ENCODE assay signal across 18 cellular contexts in genomic region chr15:95262866-95263564, GRCh38.
DNase-seq lines count a peak whose midpoint lies in the region; FAIRE-seq and TF ChIP-seq lines count a peak whose summit lies in the region.
"Had no signal": no experiment of that assay in that cellular context is flagged by ENCODE, and none has a peak within 500 bp of the region (broad histone marks: within the 10 kb centered on the region; RNA-seq: fewer than 3 reads in every experiment).

No MANE protein-coding gene starts in this region.

- no peak overlapping the region for H3K4ac ChIP-seq in H9 (ENCODE audit: low read depth, low read length)

- no peak overlapping the region for H3K23ac ChIP-seq in H9 (ENCODE audit: insufficient read length, low read depth, low read length)

- H2BK15ac ChIP-seq in H9 (ENCODE audit: low read depth, low read length) = no peak overlapping the region

- no peak overlapping the region for H4K91ac ChIP-seq in H9 (ENCODE audit: insufficient read length, low read depth, low read length)

- no peak overlapping the region for H4K8ac ChIP-seq in H9 (replicated peaks; ENCODE audit: insufficient read length, low read depth, low read length)

- H2AK5ac ChIP-seq in H9 (ENCODE audit: insufficient read length, low read length) = no peak overlapping the region

- no peak overlapping the region for H3K18ac ChIP-seq in H9 (ENCODE audit: insufficient read length, low read depth, low read length)

- no peaks in the 10 kb centered on the region for H3K79me1 ChIP-seq in H9 (ENCODE audit: insufficient read depth, low read depth, low read length, poor library complexity, severe bottlenecking)

- no peak overlapping the region for H4K5ac ChIP-seq in H9 (ENCODE audit: insufficient read length, low read depth, low read length)

- H3K27ac ChIP-seq in astrocyte (ENCODE audit: low read depth, low read length) = peak overlapping the region; percentile 61
- H3K27ac ChIP-seq in tibial nerve = peak overlapping the region; percentile 57 to 87 (median 72)
- no peak overlapping the region for H3K27ac ChIP-seq in H9 (ENCODE audit: insufficient read length, low read depth, low read length)

- H3K27ac Mint-ChIP-seq in astrocyte (ENCODE audit: unreplicated experiment) (peak overlapping the region; percentile 84), H9 (no peak overlapping the region)
- H3K27ac Mint-ChIP-seq: activated T-cell treated with anti-CD3 and anti-CD28 coated beads, Interleukin-2, amount 50 U/mL, for 72 hours; CD4-positive, alpha-beta memory T cell; naive thymus-derived CD4-positive, alpha-beta T cell had no signal

- no peak overlapping the region for H2BK120ac ChIP-seq in H9 (ENCODE audit: low read depth, low read length, poor library complexity, severe bottlenecking)

- no peaks in the 10 kb centered on the region for H3K79me2 ChIP-seq in astrocyte (ENCODE audit: insufficient read depth, low read length)
- no peaks in the 10 kb centered on the region for H3K79me2 ChIP-seq in H9 (ENCODE audit: insufficient read depth, low read length)

- TF ChIP-seq EP300 in tibial nerve (IDR thresholded peaks at IDR 0.05) = peak in 1 of 2 donors; percentile 52

- H3K4me2 ChIP-seq in astrocyte (ENCODE audit: low read length) (peak overlapping the region; percentile 60), H9 (ENCODE audit: insufficient read depth, insufficient read length, low read length) (no peak overlapping the region)

- no peaks in the 10 kb centered on the region for H3K9me3 Mint-ChIP-seq in astrocyte (ENCODE audit: unreplicated experiment)
- H3K9me3 Mint-ChIP-seq in H9 = no peaks in the 10 kb centered on the region; a peak in 1 of 5 replicates
- H3K9me3 Mint-ChIP-seq: activated T-cell treated with anti-CD3 and anti-CD28 coated beads, Interleukin-2, amount 50 U/mL, for 72 hours; naive thymus-derived CD4-positive, alpha-beta T cell had no signal

- H2BK12ac ChIP-seq in H9 (ENCODE audit: insufficient read length, low read depth, low read length) = no peak overlapping the region

- H3K27me3 Mint-ChIP-seq in astrocyte (ENCODE audit: low read depth, unreplicated experiment) (no peaks in the 10 kb centered on the region), H9 (ENCODE audit: low read depth) (no peaks in the 10 kb centered on the region)

- no peak overlapping the region for H3K4me3 ChIP-seq in astrocyte (ENCODE audit: insufficient read depth, low read depth, low read length)
- no peak overlapping the region for H3K4me3 ChIP-seq in foreskin fibroblast (ENCODE audit: low read depth in 1 of 2, low read length in 2 of 2)
- H3K4me3 ChIP-seq in tibial nerve = no peak overlapping the region

- H2AFZ ChIP-seq in astrocyte (ENCODE audit: low read depth, low read length) (no peak overlapping the region), H9 (ENCODE audit: low read length) (no peak overlapping the region)

- H4K20me1 ChIP-seq in astrocyte (ENCODE audit: insufficient read depth, low read length) = no peaks in the 10 kb centered on the region
- no peaks in the 10 kb centered on the region for H4K20me1 ChIP-seq in H9 (ENCODE audit: control insufficient read depth, insufficient read depth, insufficient read length)

- H3K14ac ChIP-seq in H9 (ENCODE audit: insufficient read depth, low read length) = no peak overlapping the region

- no peak overlapping the region for H2BK5ac ChIP-seq in H9 (ENCODE audit: insufficient read length, low read length)

- no peak overlapping the region for H3K56ac ChIP-seq in H9 (ENCODE audit: insufficient read length, low read depth, low read length)

- no peak for TF ChIP-seq POLR2A in tibial nerve (IDR thresholded peaks at IDR 0.05)

- H3K4me1 Mint-ChIP-seq in astrocyte (ENCODE audit: low read depth, unreplicated experiment) = peaks cover 26% of the 10 kb centered on the region
- H3K4me1 Mint-ChIP-seq in H9 = peaks cover 6% of the 10 kb centered on the region in 2 experiments

- peak; percentile 87 for FAIRE-seq in astrocyte (lab: Jason Lieb, UNC)
- FAIRE-seq in HTR-8/SVneo (lab: Jason Lieb, UNC) = no peak
- FAIRE-seq: GM19239, RCC 7860 had no signal

- H3K4me3 Mint-ChIP-seq in astrocyte (ENCODE audit: unreplicated experiment) (no peak overlapping the region), H9 (no peak overlapping the region)
- H3K4me3 Mint-ChIP-seq: activated T-cell treated with anti-CD3 and anti-CD28 coated beads, Interleukin-2, amount 50 U/mL, for 72 hours; CD4-positive, alpha-beta memory T cell; naive thymus-derived CD4-positive, alpha-beta T cell had no signal

- 13 to 18% methylated on average over 6 of the region's 6 CpGs for WGBS in tibial nerve, 2 donors
- no CpG with 5 or more reads among the region's 6 CpGs for WGBS in H9 (ENCODE audit: extremely low coverage, insufficient read length, low lambda C conversion rate)

- TF ChIP-seq CTCF in astrocyte (IDR thresholded peaks at IDR 0.05; ENCODE audit: insufficient read depth, low read depth, low read length) = no peak
- TF ChIP-seq CTCF in foreskin fibroblast (IDR thresholded peaks at IDR 0.05; ENCODE audit: low read depth, low read length) = no peak
- no peak for TF ChIP-seq CTCF in tibial nerve (IDR thresholded peaks at IDR 0.05)
- TF ChIP-seq CTCF in H9 (conservative IDR thresholded peaks at IDR 0.05) = no peak

- H3T11ph ChIP-seq in H9 (ENCODE audit: low read length) = no peak overlapping the region

- H3K4me1 ChIP-seq in astrocyte (ENCODE audit: insufficient read depth, low read length) (peaks cover 22% of the 10 kb centered on the region), tibial nerve (peaks cover 0 to 91% (median 32%) of the 10 kb centered on the region in 4 donors), H9 (ENCODE audit: insufficient read depth, low read length) (no peaks in the 10 kb centered on the region)

- no peaks in the 10 kb centered on the region for H3K36me3 ChIP-seq in astrocyte (ENCODE audit: insufficient read depth, low read length)
- H3K36me3 ChIP-seq in tibial nerve = no peaks in the 10 kb centered on the region

- peak; percentile 76 for DNase-seq in HS-27A (ENCODE audit: low read depth)
- DNase-seq in astrocyte (ENCODE audit: low read depth) = peak; percentile 91
- DNase-seq in foreskin fibroblast = peak; percentile 41 to 70
- DNase-seq in tibial nerve (ENCODE audit: low spot score in 2 of 2) = no peak
- no peak for DNase-seq in NCI-H345 (lab: John Stamatoyannopoulos, UW)
- DNase-seq in HTR-8/SVneo (ENCODE audit: insufficient read length, low spot score) = no peak
- DNase-seq in H9 = no peak
- no peak for DNase-seq in activated CD4-positive, alpha-beta T cell treated with anti-CD3 and anti-CD28 coated beads, Interleukin-2, amount 50 U/mL, for 48 hours
- DNase-seq: activated CD4-positive, alpha-beta T cell treated with anti-CD3 and anti-CD28 coated beads for 48 hours; activated T-cell treated with anti-CD3 and anti-CD28 coated beads, Interleukin-2, amount 50 U/mL, for 72 hours; CD4-positive, alpha-beta memory T cell; GDM1; naive thymus-derived CD4-positive, alpha-beta T cell; NCI-H1417 treated with DMSO at 0.1 percent for 48 hours; stimulated activated CD4-positive, alpha-beta T cell treated with anti-CD3 and anti-CD28 coated beads, Interleukin-2, amount 100 ng/mL, for 24 hours; T-helper 1 cell had no signal

- H3K23me2 ChIP-seq in H9 (ENCODE audit: insufficient read length, low read depth, low read length, poor library complexity, severe bottlenecking) = no peaks in the 10 kb centered on the region

- H3K9ac ChIP-seq in astrocyte (ENCODE audit: low read length) = peak overlapping the region; percentile 44
- no peak overlapping the region for H3K9ac ChIP-seq in H9 (ENCODE audit: extremely low read depth, insufficient read length, low read length)

- no peaks in the 10 kb centered on the region for H3K27me3 ChIP-seq in astrocyte (ENCODE audit: insufficient read depth, low read length)
- H3K27me3 ChIP-seq in tibial nerve = no peaks in the 10 kb centered on the region
- no peaks in the 10 kb centered on the region for H3K27me3 ChIP-seq in H9 (ENCODE audit: insufficient read depth, low read length)

- H2BK20ac ChIP-seq in H9 (ENCODE audit: low read depth, low read length, poor library complexity, severe bottlenecking) = no peak overlapping the region

- H3K36me3 Mint-ChIP-seq in astrocyte (ENCODE audit: low read depth, unreplicated experiment) = no peaks in the 10 kb centered on the region
- no peaks in the 10 kb centered on the region for H3K36me3 Mint-ChIP-seq in H9 (ENCODE audit: insufficient read depth in 1 of 3, low read depth in 3 of 3)
- H3K36me3 Mint-ChIP-seq: CD4-positive, alpha-beta memory T cell; naive thymus-derived CD4-positive, alpha-beta T cell had no signal

- H3K9me3 ChIP-seq in astrocyte (ENCODE audit: insufficient read depth, low read depth, low read length) (no peaks in the 10 kb centered on the region), tibial nerve (no peaks in the 10 kb centered on the region), H9 (ENCODE audit: control insufficient read depth, low read depth, low read length) (no peaks in the 10 kb centered on the region)

Comparison
In these comparisons a context has a peak if more than half of its experiments do, and no peak if none do; other contexts are left out.
1. DNase-seq: peak in HS-27A (single experiment), astrocyte (single experiment) and foreskin fibroblast (2 of 2); none in tibial nerve (0 of 2), NCI-H345 (single experiment), HTR-8/SVneo (single experiment), H9 (single experiment) and activated CD4-positive, alpha-beta T cell treated with anti-CD3 and anti-CD28 coated beads, Interleukin-2, amount 50 U/mL, for 48 hours (0 of 2).